24 cellular contexts compared by ENCODE assay signal in the genomic region with DNA sequence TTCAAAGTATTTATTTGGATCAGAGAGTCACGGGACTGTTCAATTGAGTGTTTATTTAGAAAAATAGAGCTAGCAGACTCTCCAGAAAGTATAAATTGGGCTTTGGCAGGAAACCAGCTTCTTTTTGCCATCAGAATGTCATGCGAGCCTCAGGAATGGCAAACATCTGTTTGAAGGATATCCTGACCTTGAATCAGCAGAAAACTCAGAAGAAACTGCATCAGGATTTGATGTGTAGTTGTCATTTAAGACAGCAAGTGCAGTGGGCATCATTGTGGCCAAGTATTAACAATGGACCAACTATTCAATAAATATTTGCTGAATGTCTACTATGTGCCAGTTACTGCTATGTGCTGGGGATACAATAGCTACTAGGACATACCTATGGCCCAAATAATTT.
A peak's percentile ranks its signal among the peaks of the same experiment; 100 is the strongest.
DNase-seq lines count a peak whose midpoint lies in the region; ATAC-seq and TF ChIP-seq lines count a peak whose summit lies in the region.
"Had no signal": no experiment of that assay in that cellular context is flagged by ENCODE, and none has a peak within 500 bp of the region (broad histone marks: within the 10 kb centered on the region; RNA-seq: fewer than 3 reads in every experiment).

No MANE protein-coding gene starts in this region.

- 49% methylated on average over 2 of the region's 2 CpGs for WGBS in hepatocyte (ENCODE audit: low lambda C conversion rate, missing lambda C conversion rate)

- H3K27me3 Mint-ChIP-seq in endothelial cell (ENCODE audit: unreplicated experiment) (no peaks in the 10 kb centered on the region), T-cell (peaks cover 8 to 18% of the 10 kb centered on the region in 2 donors)

- ATAC-seq in T-cell (replicated peaks in 1 of 4) = no peak
- ATAC-seq: GM12878 had no signal

- no peak overlapping the region for H3K4me3 ChIP-seq in AG10803 (ENCODE audit: low read length)
- no peak overlapping the region for H3K4me3 ChIP-seq in hepatocyte
- H3K4me3 ChIP-seq in tibial artery = no peak overlapping the region
- H3K4me3 ChIP-seq: GM12878, HAP-1, MG63 had no signal

- H3K4me1 Mint-ChIP-seq in endothelial cell (ENCODE audit: unreplicated experiment) (peaks cover 19% of the 10 kb centered on the region), T-cell (no peaks in the 10 kb centered on the region)

- CTCF ChIA-PET in T-cell (lab: Charles Lee) = interaction anchor here in 1 of 2 donors (0.6 kb wide), 1 partner anchor 72 kb away, joined by 5 read pairs; no protein-coding TSS in a partner anchor

- no peaks in the 10 kb centered on the region for H3K9me3 ChIP-seq in hepatocyte (ENCODE audit: low read depth)
- no peaks in the 10 kb centered on the region for H3K9me3 ChIP-seq in tibial artery
- H3K9me3 ChIP-seq: BE2C, HAP-1, MG63 had no signal

- H3K27ac Mint-ChIP-seq in endothelial cell (ENCODE audit: unreplicated experiment) (peak overlapping the region; percentile 4), T-cell (no peak overlapping the region)
- H3K27ac Mint-ChIP-seq: CD4-positive, alpha-beta T cell; HFFc6 had no signal

- peak overlapping the region; percentile 18 for H3K4me2 ChIP-seq in hepatocyte

- TF ChIP-seq CTCF in AG10803 (conservative IDR thresholded peaks at IDR 0.05; ENCODE audit: low read length) (no peak), endothelial cell (IDR thresholded peaks at IDR 0.05; ENCODE audit: unreplicated experiment) (no peak), hepatocyte (IDR thresholded peaks at IDR 0.05; ENCODE audit: poor library complexity) (no peak), tibial artery (IDR thresholded peaks at IDR 0.05) (no peak)

- H3K9me3 Mint-ChIP-seq in endothelial cell (ENCODE audit: unreplicated experiment) (no peaks in the 10 kb centered on the region), T-cell (no peaks in the 10 kb centered on the region)
- H3K9me3 Mint-ChIP-seq: CD4-positive, alpha-beta T cell; HFFc6 had no signal

- POLR2A ChIA-PET in T-cell (lab: Charles Lee) = no interaction called here

- no peak overlapping the region for H3K27ac ChIP-seq in hepatocyte
- H3K27ac ChIP-seq in tibial artery = no peak overlapping the region
- H3K27ac ChIP-seq: 22Rv1 had no signal

- H3K9me2 ChIP-seq in hepatocyte (replicated peaks; ENCODE audit: insufficient read depth) = no peaks in the 10 kb centered on the region

- intact Hi-C loops in tibial artery (cut with DNase I; ENCODE audit: low total_unique reads) = no loop called here

- H3K4me1 ChIP-seq in hepatocyte (ENCODE audit: insufficient read depth) (no peaks in the 10 kb centered on the region), tibial artery (peaks cover 0 to 10% (median 4%) of the 10 kb centered on the region in 4 donors)
- H3K4me1 ChIP-seq: BE2C, HAP-1 had no signal

- no peaks in the 10 kb centered on the region for H3K79me2 ChIP-seq in hepatocyte

- H3K4me3 Mint-ChIP-seq in endothelial cell (ENCODE audit: unreplicated experiment) = no peak overlapping the region
- H3K4me3 Mint-ChIP-seq in T-cell = no peak overlapping the region
- H3K4me3 Mint-ChIP-seq: CD4-positive, alpha-beta T cell; HFFc6 had no signal

- H3K27me3 ChIP-seq in hepatocyte = no peaks in the 10 kb centered on the region
- no peaks in the 10 kb centered on the region for H3K27me3 ChIP-seq in tibial artery
- H3K27me3 ChIP-seq: MG63 had no signal

- no peaks in the 10 kb centered on the region for H3K36me3 Mint-ChIP-seq in endothelial cell (ENCODE audit: low read depth, unreplicated experiment)
- H3K36me3 Mint-ChIP-seq in T-cell = no peaks in the 10 kb centered on the region

- no peaks in the 10 kb centered on the region for H4K20me1 ChIP-seq in hepatocyte (ENCODE audit: insufficient read depth, poor library complexity, severe bottlenecking)

- DNase-seq in AG10803 (ENCODE audit: low read depth) (peak; percentile 15), NCI-H2171 (lab: John Stamatoyannopoulos, UW) (peak; percentile 14), endothelial cell (ENCODE audit: low spot score) (no peak), hepatocyte (ENCODE audit: low spot score) (no peak), MV-4-11 (lab: John Stamatoyannopoulos, UW) (no peak), T-cell (no peak), tibial artery (no peak), GDM1 (lab: John Stamatoyannopoulos, UW) (no peak)
- DNase-seq: BE2C; CD4-positive, alpha-beta T cell; DMS53; GOT3; HFFc6; KBM-7; MG63; NCI-H2029; NCI-H226; NCI-H510A; NCI-H69; Right ventricle myocardium superior; RPMI8226 had no signal

- H2AFZ ChIP-seq in hepatocyte = no peak overlapping the region

- H3K36me3 ChIP-seq in hepatocyte (replicated peaks; ENCODE audit: insufficient read depth, low read depth) (no peaks in the 10 kb centered on the region), tibial artery (no peaks in the 10 kb centered on the region)
- H3K36me3 ChIP-seq: BE2C, HAP-1, MG63 had no signal

Comparison
In these comparisons a context has a peak if more than half of its experiments do, and no peak if none do; other contexts are left out.
1. DNase-seq: peak in AG10803 (single experiment) and NCI-H2171 (single experiment); none in endothelial cell (single experiment), hepatocyte (single experiment), MV-4-11 (single experiment), T-cell (0 of 34), tibial artery (0 of 2) and GDM1 (single experiment).